In genomic region chr6:104983776-104984175, GRCh38 we compare ENCODE assay signal across 9 cellular contexts. TPM values are rescaled to one million over a fixed set of nuclear protein-coding genes. Genes with fewer than 3 reads are reported as not detected.
"Had no signal": no experiment of that assay in that cellular context is flagged by ENCODE, and none has a peak within 500 bp of the region (broad histone marks: within the 10 kb centered on the region; RNA-seq: fewer than 3 reads in every experiment).

No MANE protein-coding gene starts in this region.

- H3K4me2 ChIP-seq: KMS-11 had no signal

- H3K4me1 Mint-ChIP-seq: IgD-negative memory B cell had no signal

- H3K27ac Mint-ChIP-seq: IgD-negative memory B cell had no signal

- ATAC-seq: HepG2, K562 had no signal

- H3K4me3 Mint-ChIP-seq: IgD-negative memory B cell had no signal

- H3K4me3 ChIP-seq: K562 had no signal

- H3K9ac ChIP-seq: KMS-11 had no signal

- H3K36me3 Mint-ChIP-seq: IgD-negative memory B cell had no signal

- DNase-seq: IMR-90, KBM-7, KG1 had no signal

- H3K27me3 Mint-ChIP-seq: IgD-negative memory B cell had no signal

- H3K27ac ChIP-seq: HL-60, KMS-11 had no signal

- H3K9me3 Mint-ChIP-seq: IgD-negative memory B cell had no signal

RNA-seq across cellular contexts. Expression of gene LIN28B, which starts 26.9 kb away (rescaled TPM):
- total RNA-seq: HT-29, IMR-90 had no signal
- polyA plus RNA-seq: IgD-negative memory B cell, IMR-90 had no signal
